Comparison of ENCODE assay signal across 23 cellular contexts in genomic region chr5:5616247-5616895, GRCh38.
DNase-seq lines count a peak whose midpoint lies in the region; ATAC-seq and TF ChIP-seq lines count a peak whose summit lies in the region.
"Had no signal": no experiment of that assay in that cellular context is flagged by ENCODE, and none has a peak within 500 bp of the region (broad histone marks: within the 10 kb centered on the region; RNA-seq: fewer than 3 reads in every experiment).

No MANE protein-coding gene starts in this region.

- H3K27me3 ChIP-seq in endodermal cell (ENCODE audit: control insufficient read depth, insufficient read depth, low read length, poor library complexity, severe bottlenecking) = no peaks in the 10 kb centered on the region
- no peaks in the 10 kb centered on the region for H3K27me3 ChIP-seq in ovary
- H3K27me3 ChIP-seq: BLaER1 treated with 17β-estradiol and CSF1 and Interleukin-3, amounts not matched to agents 10 nM and 100 nM; esophagus squamous epithelium; Peyer's patch; stomach; tibial nerve had no signal

- TF ChIP-seq EP300 in ovary (IDR thresholded peaks at IDR 0.05) = no peak

- H3K4me3 ChIP-seq in endodermal cell (ENCODE audit: low read length) = no peak overlapping the region
- H3K4me3 ChIP-seq in ovary = no peak overlapping the region
- H3K4me3 ChIP-seq: BLaER1 treated with 17β-estradiol and CSF1 and Interleukin-3, amounts not matched to agents 10 nM and 100 nM; esophagus squamous epithelium; GM23248; Peyer's patch; stomach; tibial nerve had no signal

- intact Hi-C loops in ovary (cut with DNase I) = no loop called here

- no peaks in the 10 kb centered on the region for H3K27me3 Mint-ChIP-seq in endodermal cell (ENCODE audit: insufficient read depth)
- peaks cover 11% of the 10 kb centered on the region for H3K27me3 Mint-ChIP-seq in progenitor cell of endocrine pancreas
- peaks cover 6% of the 10 kb centered on the region for H3K27me3 Mint-ChIP-seq in activated T-cell treated with anti-CD3 and anti-CD28 coated beads, Interleukin-2, amount 50 U/mL, for 4 hours (ENCODE audit: low read depth)

- no peak overlapping the region for H3K9ac ChIP-seq in endodermal cell (ENCODE audit: extremely low read depth, low read length, poor library complexity, severe bottlenecking)
- H3K9ac ChIP-seq: BLaER1 treated with 17β-estradiol and CSF1 and Interleukin-3, amounts not matched to agents 10 nM and 100 nM; GM23248 had no signal

- H3K9me3 Mint-ChIP-seq in endodermal cell (peaks cover 4% of the 10 kb centered on the region), progenitor cell of endocrine pancreas (ENCODE audit: low read depth) (peaks cover 3% of the 10 kb centered on the region)
- H3K9me3 Mint-ChIP-seq in activated T-cell treated with anti-CD3 and anti-CD28 coated beads, Interleukin-2, amount 50 U/mL, for 4 hours = no peaks in the 10 kb centered on the region

- TF ChIP-seq CTCF in endodermal cell (conservative IDR thresholded peaks at IDR 0.05) = peak; percentile 66
- peak; percentile 18 for TF ChIP-seq CTCF in progenitor cell of endocrine pancreas (IDR thresholded peaks at IDR 0.05; ENCODE audit: unreplicated experiment)
- no peak for TF ChIP-seq CTCF in ovary (IDR thresholded peaks at IDR 0.05)

- H3K4me1 ChIP-seq in endodermal cell (ENCODE audit: control insufficient read depth, insufficient read depth, low read length) (no peaks in the 10 kb centered on the region), ovary (ENCODE audit: insufficient read depth) (no peaks in the 10 kb centered on the region)
- H3K4me1 ChIP-seq: tibial nerve had no signal

- H3K27ac ChIP-seq in endodermal cell (ENCODE audit: low read depth, low read length) (no peak overlapping the region), ovary (no peak overlapping the region)
- H3K27ac ChIP-seq: BLaER1 treated with 17β-estradiol and CSF1 and Interleukin-3, amounts not matched to agents 10 nM and 100 nM; esophagus squamous epithelium; GM23248; Peyer's patch; stomach; tibial nerve had no signal

- H3K36me3 Mint-ChIP-seq in endodermal cell (ENCODE audit: low read depth) (no peaks in the 10 kb centered on the region), progenitor cell of endocrine pancreas (ENCODE audit: insufficient read depth) (no peaks in the 10 kb centered on the region)
- H3K36me3 Mint-ChIP-seq in activated T-cell treated with anti-CD3 and anti-CD28 coated beads, Interleukin-2, amount 50 U/mL, for 4 hours (ENCODE audit: insufficient read depth) = no peaks in the 10 kb centered on the region
- H3K36me3 Mint-ChIP-seq: activated naive CD8-positive, alpha-beta T cell; T-cell had no signal

- no peak overlapping the region for H3K27ac Mint-ChIP-seq in endodermal cell
- no peak overlapping the region for H3K27ac Mint-ChIP-seq in progenitor cell of endocrine pancreas
- H3K27ac Mint-ChIP-seq: activated CD4-positive, alpha-beta T cell treated with anti-CD3 and anti-CD28 coated beads for 36 hours; activated naive CD8-positive, alpha-beta T cell; T-cell had no signal

- DNase-seq in D341Med (ENCODE audit: low spot score) (peak; percentile 59), NCI-H524 treated with DMSO at 0.1 percent for 48 hours (lab: John Stamatoyannopoulos, UW) (peak; percentile 100), endodermal cell (no peak), progenitor cell of endocrine pancreas (ENCODE audit: low spot score, unreplicated experiment) (no peak), ovary (no peak)
- DNase-seq in activated T-cell treated with anti-CD3 and anti-CD28 coated beads, Interleukin-2, amount 50 U/mL, for 4 hours = no peak
- DNase-seq: activated CD4-positive, alpha-beta T cell treated with anti-CD3 and anti-CD28 coated beads for 36 hours; activated effector memory CD4-positive, alpha-beta T cell treated with Interleukin-2 at 50 U/mL for 16 hours; activated T-cell treated with anti-CD3 and anti-CD28 coated beads for 4 hours; caudate nucleus; cortex of kidney; esophagus squamous epithelium; foreskin melanocyte; GM23248; mammary epithelial cell; NCI-H1694; Peyer's patch; stomach; T-cell had no signal

- no peak for TF ChIP-seq POLR2A in ovary (IDR thresholded peaks at IDR 0.05)

- no peak for ATAC-seq in HG02884 (IDR thresholded peaks at IDR 0.05; ENCODE audit: unreplicated experiment)
- ATAC-seq in activated T-cell treated with anti-CD3 and anti-CD28 coated beads, Interleukin-2, amount 50 U/mL, for 4 hours = no peak
- ATAC-seq: activated CD4-positive, alpha-beta T cell treated with anti-CD3 and anti-CD28 coated beads for 36 hours; T-cell had no signal

- H3K36me3 ChIP-seq in endodermal cell (ENCODE audit: control insufficient read depth, insufficient read depth, low read length) (no peaks in the 10 kb centered on the region), ovary (no peaks in the 10 kb centered on the region)
- H3K36me3 ChIP-seq: BLaER1 treated with 17β-estradiol and CSF1 and Interleukin-3, amounts not matched to agents 10 nM and 100 nM; esophagus squamous epithelium; Peyer's patch; stomach; tibial nerve had no signal

- H3K4me3 Mint-ChIP-seq in endodermal cell (no peak overlapping the region), progenitor cell of endocrine pancreas (ENCODE audit: low read depth) (no peak overlapping the region)
- H3K4me3 Mint-ChIP-seq in activated T-cell treated with anti-CD3 and anti-CD28 coated beads, Interleukin-2, amount 50 U/mL, for 4 hours = no peak overlapping the region
- H3K4me3 Mint-ChIP-seq: activated CD4-positive, alpha-beta T cell treated with anti-CD3 and anti-CD28 coated beads for 36 hours; activated naive CD8-positive, alpha-beta T cell; T-cell had no signal

- WGBS in endodermal cell (ENCODE audit: insufficient coverage in 1 of 2, insufficient read length in 1 of 2), 2 experiments = 81 to 89% methylated on average over 6 to 7 of the region's 7 CpGs
- WGBS in ovary, 3 donors = 19% methylated on average over 7 of the region's 7 CpGs

- H3K4me1 Mint-ChIP-seq in endodermal cell (no peaks in the 10 kb centered on the region), progenitor cell of endocrine pancreas (ENCODE audit: low read depth) (no peaks in the 10 kb centered on the region)
- no peaks in the 10 kb centered on the region for H3K4me1 Mint-ChIP-seq in activated T-cell treated with anti-CD3 and anti-CD28 coated beads, Interleukin-2, amount 50 U/mL, for 4 hours (ENCODE audit: low read depth)
- H3K4me1 Mint-ChIP-seq: activated CD4-positive, alpha-beta T cell treated with anti-CD3 and anti-CD28 coated beads for 36 hours; T-cell had no signal

- H3K9me3 ChIP-seq in endodermal cell (ENCODE audit: control insufficient read depth, low read length) = no peaks in the 10 kb centered on the region
- no peaks in the 10 kb centered on the region for H3K9me3 ChIP-seq in ovary
- H3K9me3 ChIP-seq: esophagus squamous epithelium, Peyer's patch had no signal

Comparison
In these comparisons a context has a peak if more than half of its experiments do, and no peak if none do; other contexts are left out.
1. DNase-seq: peak in D341Med (single experiment) and NCI-H524 treated with DMSO at 0.1 percent for 48 hours (single experiment); none in endodermal cell (single experiment), progenitor cell of endocrine pancreas (single experiment), ovary (0 of 5) and activated T-cell treated with anti-CD3 and anti-CD28 coated beads, Interleukin-2, amount 50 U/mL, for 4 hours (single experiment).
2. CTCF ChIP-seq: peak in endodermal cell (single experiment) and progenitor cell of endocrine pancreas (single experiment); none in ovary (0 of 3).